17 cellular contexts compared by ENCODE assay signal in the genomic region with DNA sequence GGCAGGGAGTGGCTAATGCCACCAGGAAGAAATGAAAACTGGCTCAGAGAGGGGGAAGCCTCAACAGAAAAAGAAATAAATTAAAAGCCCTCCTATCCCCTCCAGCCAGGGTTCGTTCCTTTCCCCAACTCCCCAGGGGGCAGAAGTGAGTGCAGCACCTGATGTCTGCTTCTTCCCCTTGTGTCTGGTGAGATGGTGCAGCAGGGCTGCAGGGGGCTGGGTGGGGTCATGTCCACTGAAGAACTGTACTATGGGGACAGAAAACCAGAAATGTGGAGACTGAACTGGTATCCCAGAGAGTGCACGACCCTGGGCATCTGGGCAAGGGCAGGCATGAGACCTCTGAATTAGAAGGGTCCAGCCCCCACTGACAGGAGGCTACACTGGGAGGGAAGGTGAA. TPM values are rescaled to one million over a fixed set of nuclear protein-coding genes. Genes with fewer than 3 reads are reported as not detected.
DNase-seq lines count a peak whose midpoint lies in the region; ATAC-seq and TF ChIP-seq lines count a peak whose summit lies in the region.
"Had no signal": no experiment of that assay in that cellular context is flagged by ENCODE, and none has a peak within 500 bp of the region (broad histone marks: within the 10 kb centered on the region; RNA-seq: fewer than 3 reads in every experiment).

No MANE protein-coding gene starts in this region.

- peaks cover 58% of the 10 kb centered on the region for H3K36me3 Mint-ChIP-seq in GM23338 (ENCODE audit: low read depth)
- peaks cover 5 to 37% (median 15%) of the 10 kb centered on the region in 5 donors for H3K36me3 Mint-ChIP-seq in naive thymus-derived CD4-positive, alpha-beta T cell

- H3K4me3 ChIP-seq in GM23338 (no peak overlapping the region), WERI-Rb-1 (ENCODE audit: low read depth, low read length) (no peak overlapping the region)
- H3K4me3 ChIP-seq in naive thymus-derived CD4-positive, alpha-beta T cell (ENCODE audit: low read length) = no peak overlapping the region
- H3K4me3 ChIP-seq: dorsolateral prefrontal cortex, thoracic aorta had no signal

- H3K27me3 ChIP-seq in GM23338 (ENCODE audit: insufficient read depth) (no peaks in the 10 kb centered on the region), WERI-Rb-1 (ENCODE audit: insufficient read depth, low read depth, severe bottlenecking) (no peaks in the 10 kb centered on the region)
- no peaks in the 10 kb centered on the region for H3K27me3 ChIP-seq in naive thymus-derived CD4-positive, alpha-beta T cell (ENCODE audit: control insufficient read depth in 2 of 2, insufficient read depth in 2 of 2, low read length in 2 of 2)
- H3K27me3 ChIP-seq: dorsolateral prefrontal cortex had no signal

- peaks cover 12% of the 10 kb centered on the region for H3K4me1 ChIP-seq in GM23338 (ENCODE audit: insufficient read depth)
- H3K4me1 ChIP-seq in naive thymus-derived CD4-positive, alpha-beta T cell (ENCODE audit: control insufficient read depth in 2 of 2, insufficient read depth in 2 of 2, low read length in 2 of 2) = peaks cover 0 to 9% of the 10 kb centered on the region in 2 donors

- H3K27ac Mint-ChIP-seq in GM23338 = no peak overlapping the region
- H3K27ac Mint-ChIP-seq in naive thymus-derived CD4-positive, alpha-beta T cell = peak overlapping the region in 3 of 9 donors; percentile 24 to 66 (median 38)
- H3K27ac Mint-ChIP-seq: activated T-helper 1 cell treated with anti-CD3 and anti-CD28 coated beads, Interleukin-12 subunit alpha, Interleukin-12 subunit beta, Interleukin-2, Interleukin-4 antibody, amounts not matched to agents 30 ng/mL and 10 ng/mL and 1 ng/mL, durations not matched to agents 14 hours and 24 hours and 36 hours; B cell had no signal

- CTCF ChIA-PET in naive thymus-derived CD4-positive, alpha-beta T cell (lab: Charles Lee) = no interaction called here

- peaks cover 15% of the 10 kb centered on the region; the same call in 1 of the 2 replicates for H4K20me1 ChIP-seq in GM23338 (replicated peaks; ENCODE audit: insufficient read depth)

- DNase-seq in GM23338 (ENCODE audit: low spot score) = no peak
- no peak for DNase-seq in WERI-Rb-1
- no peak for DNase-seq in naive thymus-derived CD4-positive, alpha-beta T cell
- DNase-seq in NCI-H2081 (lab: John Stamatoyannopoulos, UW) = no peak
- DNase-seq in putamen (ENCODE audit: low spot score) = no peak
- DNase-seq: activated CD4-positive, alpha-beta T cell treated with anti-CD3 and anti-CD28 coated beads, Interleukin-2, amount 50 U/mL, for 1 hour; anterior cingulate cortex; DMS153; dorsolateral prefrontal cortex; hippocampal formation; MM.1S; NCI-H2171; SHP77 had no signal

- peaks cover 21% of the 10 kb centered on the region for H3K4me1 Mint-ChIP-seq in GM23338
- peaks cover 14 to 28% (median 20%) of the 10 kb centered on the region in 7 donors for H3K4me1 Mint-ChIP-seq in naive thymus-derived CD4-positive, alpha-beta T cell

- H3K9me3 Mint-ChIP-seq in GM23338 = no peaks in the 10 kb centered on the region
- no peaks in the 10 kb centered on the region for H3K9me3 Mint-ChIP-seq in naive thymus-derived CD4-positive, alpha-beta T cell
- H3K9me3 Mint-ChIP-seq: activated T-helper 1 cell treated with anti-CD3 and anti-CD28 coated beads, Interleukin-12 subunit alpha, Interleukin-12 subunit beta, Interleukin-2, Interleukin-4 antibody, amounts not matched to agents 30 ng/mL and 10 ng/mL and 1 ng/mL, durations not matched to agents 14 hours and 24 hours and 36 hours had no signal

- H3K27me3 Mint-ChIP-seq in GM23338 (ENCODE audit: insufficient read depth, low read depth, poor library complexity) = peaks cover 6% of the 10 kb centered on the region
- H3K27me3 Mint-ChIP-seq in naive thymus-derived CD4-positive, alpha-beta T cell = no peaks in the 10 kb centered on the region
- H3K27me3 Mint-ChIP-seq: B cell had no signal

- H3K4me2 ChIP-seq in GM23338 = no peak overlapping the region

- no peak overlapping the region for H2AFZ ChIP-seq in GM23338

- intact Hi-C loops in naive thymus-derived CD4-positive, alpha-beta T cell (cut with micrococcal nuclease) = no loop called here

- no peaks in the 10 kb centered on the region for H3K9me2 ChIP-seq in GM23338 (ENCODE audit: insufficient read depth)

- H3K27ac ChIP-seq in GM23338 (ENCODE audit: low read depth) = peak overlapping the region; percentile 87; the same call in 1 of the 2 replicates
- H3K27ac ChIP-seq in WERI-Rb-1 = peak overlapping the region; percentile 81
- H3K27ac ChIP-seq in naive thymus-derived CD4-positive, alpha-beta T cell (ENCODE audit: low read depth, low read length) = peak overlapping the region; percentile 7
- H3K27ac ChIP-seq: thoracic aorta had no signal

- H3K36me3 ChIP-seq in GM23338 (ENCODE audit: insufficient read depth) (no peaks in the 10 kb centered on the region; the same call in 1 of the 2 replicates), WERI-Rb-1 (peaks cover 57% of the 10 kb centered on the region)
- H3K36me3 ChIP-seq in naive thymus-derived CD4-positive, alpha-beta T cell (ENCODE audit: control insufficient read depth in 2 of 3, insufficient read depth in 3 of 3, low read length in 3 of 3) = peaks cover 0 to 59% (median 15%) of the 10 kb centered on the region in 3 experiments

- POLR2A ChIA-PET in naive thymus-derived CD4-positive, alpha-beta T cell (lab: Charles Lee) = interaction anchor here (0.8 to 1.2 kb wide), 2 partner anchors 10 to 79 kb away, joined by 3 read pairs; no protein-coding TSS in a partner anchor

- H3K79me2 ChIP-seq in GM23338 (replicated peaks; ENCODE audit: insufficient read depth) = peaks cover 17% of the 10 kb centered on the region

- H3K4me3 Mint-ChIP-seq in GM23338 = no peak overlapping the region
- no peak overlapping the region for H3K4me3 Mint-ChIP-seq in naive thymus-derived CD4-positive, alpha-beta T cell
- H3K4me3 Mint-ChIP-seq: activated T-helper 1 cell treated with anti-CD3 and anti-CD28 coated beads, Interleukin-12 subunit alpha, Interleukin-12 subunit beta, Interleukin-2, Interleukin-4 antibody, amounts not matched to agents 30 ng/mL and 10 ng/mL and 1 ng/mL, durations not matched to agents 14 hours and 24 hours and 36 hours; B cell had no signal

- no peaks in the 10 kb centered on the region for H3K9me3 ChIP-seq in WERI-Rb-1 (ENCODE audit: severe bottlenecking)
- H3K9me3 ChIP-seq in naive thymus-derived CD4-positive, alpha-beta T cell (ENCODE audit: control insufficient read depth in 2 of 3, low read length in 3 of 3) = no peaks in the 10 kb centered on the region
- H3K9me3 ChIP-seq: thoracic aorta had no signal

- H3F3A ChIP-seq in GM23338 (replicated peaks; ENCODE audit: low read depth) = peaks cover 12% of the 10 kb centered on the region

- ATAC-seq in GM23338 (no peak), GM21529 (IDR thresholded peaks at IDR 0.05; ENCODE audit: unreplicated experiment) (no peak)
- ATAC-seq in naive thymus-derived CD4-positive, alpha-beta T cell = no peak

- TF ChIP-seq CTCF in GM23338 (conservative IDR thresholded peaks at IDR 0.05; ENCODE audit: low read depth in 2 of 2) (no peak), WERI-Rb-1 (IDR thresholded peaks at IDR 0.05; ENCODE audit: low read depth, low read length) (no peak)

TF ChIP-seq in GM23338, 12 proteins besides CTCF, POLR2A, EP300 and RAD21:
- TF ChIP-seq POLR2AphosphoS5 (IDR thresholded peaks at IDR 0.05; ENCODE audit: low read depth) (0 out of 2 replicates have a peak, but pooled peaks have one; percentile 11), EZH2phosphoT487 (IDR thresholded peaks at IDR 0.05; ENCODE audit: unreplicated experiment) (no peak), ZNF331 (CRISPR knock-in tag; IDR thresholded peaks at IDR 0.05; ENCODE audit: low read depth) (no peak), JUNB (IDR thresholded peaks at IDR 0.05; ENCODE audit: unreplicated experiment) (no peak)

RNA-seq across cellular contexts. Expression of a gene that starts 4.0 kb away (rescaled TPM):
- total RNA-seq in GM23338 (2014; rRNA removed; shearing (Covaris generic)) = 4.7 and 6.1 TPM in 2 replicates
- polyA plus RNA-seq in GM23338 (2016; fragmentation: Nextera tagmentation; extraction: Ambion mirVana) = 5.4 and 7.4 TPM in 2 replicates
- total RNA-seq in naive thymus-derived CD4-positive, alpha-beta T cell = 10 to 100 TPM in 4 of 5 experiments, 1 to 10 TPM in 1; 7.5 to 25.9 (median 17.2) TPM
- polyA plus RNA-seq in naive thymus-derived CD4-positive, alpha-beta T cell = under 1 TPM; 0.30 to 0.86 TPM

RNA-seq across cellular contexts. Expression of a gene that starts 7.5 kb away (rescaled TPM):
- 58.8 and 82.1 TPM in 2 replicates for total RNA-seq in GM23338 (2014; rRNA removed; shearing (Covaris generic))
- 39.5 and 39.8 TPM in 2 replicates for polyA plus RNA-seq in GM23338 (2016; fragmentation: Nextera tagmentation; extraction: Ambion mirVana)
- 10 to 100 TPM; 25.0 to 46.1 (median 31.6) TPM for total RNA-seq in naive thymus-derived CD4-positive, alpha-beta T cell
- polyA plus RNA-seq in naive thymus-derived CD4-positive, alpha-beta T cell = 10 to 100 TPM; 19.3 to 19.5 TPM

RNA-seq across cellular contexts. Expression of a gene that starts 9.9 kb away (rescaled TPM):
- 119 and 127 TPM in 2 replicates for total RNA-seq in GM23338 (2014; rRNA removed; shearing (Covaris generic))
- polyA plus RNA-seq in GM23338 (2016; fragmentation: Nextera tagmentation; extraction: Ambion mirVana) = 164 and 173 TPM in 2 replicates
- total RNA-seq in naive thymus-derived CD4-positive, alpha-beta T cell = 10 to 100 TPM; 17.0 to 50.6 (median 40.9) TPM
- 100 to 1,000 TPM; 107 to 111 TPM for polyA plus RNA-seq in naive thymus-derived CD4-positive, alpha-beta T cell

RNA-seq across cellular contexts. Expression of a gene that starts 14.4 kb away (rescaled TPM):
- total RNA-seq in GM23338 (2014; rRNA removed; shearing (Covaris generic)) = 12.5 and 20.6 TPM in 2 replicates
- polyA plus RNA-seq in GM23338 (2016; fragmentation: Nextera tagmentation; extraction: Ambion mirVana) = 8.9 and 10.1 TPM in 2 replicates
- 10 to 100 TPM; 11.8 to 21.9 (median 15.8) TPM for total RNA-seq in naive thymus-derived CD4-positive, alpha-beta T cell
- 10 to 100 TPM; 14.3 to 15.7 TPM for polyA plus RNA-seq in naive thymus-derived CD4-positive, alpha-beta T cell

RNA-seq across cellular contexts. Expression of a gene that starts 15.7 kb away (rescaled TPM):
- total RNA-seq in GM23338 (2014; rRNA removed; shearing (Covaris generic)) = 2.0 and 2.3 TPM in 2 replicates
- 3.4 and 5.0 TPM in 2 replicates for polyA plus RNA-seq in GM23338 (2016; fragmentation: Nextera tagmentation; extraction: Ambion mirVana)
- 10 to 100 TPM; 32.6 to 92.2 (median 38.0) TPM for total RNA-seq in naive thymus-derived CD4-positive, alpha-beta T cell
- under 1 TPM in 1 of 2 donors, not detected in 1; 0.47 TPM for polyA plus RNA-seq in naive thymus-derived CD4-positive, alpha-beta T cell

Comparison
In these comparisons a context has a peak if more than half of its experiments do, and no peak if none do; other contexts are left out.
1. H3K27ac ChIP-seq: peak in every context shown above with its lines; median percentile 87 in GM23338; 81 in WERI-Rb-1; 7 in naive thymus-derived CD4-positive, alpha-beta T cell.